In genomic region chr6:143564484-143565017, GRCh38 we compare ENCODE assay signal across 19 cellular contexts.
"Had no signal": no experiment of that assay in that cellular context is flagged by ENCODE, and none has a peak within 500 bp of the region (broad histone marks: within the 10 kb centered on the region; RNA-seq: fewer than 3 reads in every experiment).

No MANE protein-coding gene starts in this region.

- H3K36me3 ChIP-seq: breast epithelium, neural progenitor cell, upper lobe of left lung had no signal

- H3K9ac ChIP-seq: neural progenitor cell had no signal

- FAIRE-seq: frontal cortex had no signal

- H3K4me3 ChIP-seq: breast epithelium, lung, neural progenitor cell, upper lobe of left lung had no signal

- H2AFZ ChIP-seq: neural progenitor cell had no signal

- H3K4me2 ChIP-seq: neural progenitor cell had no signal

- H3K27ac ChIP-seq: breast epithelium, epithelial cell of prostate, neural progenitor cell, upper lobe of left lung had no signal

- ATAC-seq: naive thymus-derived CD4-positive, alpha-beta T cell; WTC11 had no signal

- DNase-seq: activated naive CD4-positive, alpha-beta T cell treated with Interleukin-2 at 50 U/mL for 16 hours; activated naive CD8-positive, alpha-beta T cell treated with anti-CD3 and anti-CD28 coated beads for 36 hours; activated T-cell treated with anti-CD3 and anti-CD28 coated beads, Interleukin-2, amount 50 U/mL, for 48 hours; amniotic stem cell; cortex of kidney; glutamatergic neuron; islet precursor cell; naive thymus-derived CD4-positive, alpha-beta T cell; retina; stimulated activated CD4-positive, alpha-beta T cell treated with anti-CD3 and anti-CD28 coated beads, Interleukin-4, amount 100 ng/mL, for 24 hours; stimulated activated naive CD4-positive, alpha-beta T cell treated with Interleukin-2 at 50 U/mL for 16 hours; T1000 had no signal

- H3K9me3 ChIP-seq: breast epithelium, upper lobe of left lung had no signal

- H3K27me3 ChIP-seq: breast epithelium, neural progenitor cell, upper lobe of left lung had no signal

- H3K4me1 ChIP-seq: breast epithelium, neural progenitor cell, upper lobe of left lung had no signal
